ENCODE assay signal across 15 cellular contexts in the genomic region with DNA sequence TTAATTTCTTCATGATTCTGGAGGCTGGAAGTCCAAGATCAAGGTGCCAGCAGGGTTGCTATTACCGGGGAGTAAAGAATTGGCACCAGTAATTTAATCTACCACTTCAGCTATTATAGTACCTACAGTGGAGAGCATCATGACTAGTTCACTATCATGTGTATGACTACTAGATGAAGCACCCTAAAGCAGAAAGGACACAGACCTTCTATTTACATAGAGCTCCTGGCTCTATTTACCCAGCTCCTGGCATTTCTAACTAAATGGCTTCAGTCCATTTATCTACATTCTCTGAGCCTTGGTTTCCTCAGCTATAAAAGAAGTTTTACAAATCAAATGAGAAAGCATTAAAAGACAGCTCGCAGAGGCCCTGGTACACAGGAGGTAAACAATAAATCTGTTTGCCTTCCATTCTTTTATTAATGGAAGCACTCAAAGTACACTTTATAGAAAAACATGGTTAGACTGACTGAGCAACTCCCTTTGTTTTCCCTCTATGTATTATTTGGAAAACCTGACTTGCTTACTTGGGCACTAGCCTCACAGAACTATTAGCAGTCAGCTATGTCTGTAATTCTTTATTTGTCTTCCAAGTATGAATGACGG.
"Had no signal": no experiment of that assay in that cellular context is flagged by ENCODE, and none has a peak within 500 bp of the region (broad histone marks: within the 10 kb centered on the region; RNA-seq: fewer than 3 reads in every experiment).

No MANE protein-coding gene starts in this region.

- DNase-seq: activated B cell treated with CpG ODN at 0.5 μM for 24 hours; activated CD4-positive, alpha-beta memory T cell treated with anti-CD3 and anti-CD28 coated beads for 36 hours; activated CD4-positive, alpha-beta T cell treated with anti-CD3 and anti-CD28 coated beads for 4 hours; activated gamma-delta T cell treated with Interleukin-2 at 50 U/mL for 16 hours; activated T-cell treated with anti-CD3 and anti-CD28 coated beads for 4 hours; adrenal gland; effector CD8-positive, alpha-beta T cell; gastrocnemius medialis; head of caudate nucleus had no signal

- H3K4me1 Mint-ChIP-seq: activated B cell treated with CpG ODN at 0.5 μM for 24 hours, mesothelial cell of epicardium had no signal

- H3K4me1 ChIP-seq: adrenal gland, gastrocnemius medialis had no signal

- H3K27me3 ChIP-seq: adrenal gland, gastrocnemius medialis, tibial nerve had no signal

- H3K27ac Mint-ChIP-seq: activated B cell treated with CpG ODN at 0.5 μM for 24 hours; activated CD4-positive, alpha-beta memory T cell treated with anti-CD3 and anti-CD28 coated beads for 36 hours; activated naive CD4-positive, alpha-beta T cell treated with anti-CD3 and anti-CD28 coated beads, Interleukin-2, amount 50 U/mL, for 72 hours; activated T-helper 1 cell treated with anti-CD3 and anti-CD28 coated beads, Interleukin-12 subunit alpha, Interleukin-12 subunit beta, Interleukin-2, Interleukin-4 antibody, amounts not matched to agents 30 ng/mL and 10 ng/mL and 1 ng/mL, durations not matched to agents 14 hours and 24 hours and 36 hours; mesothelial cell of epicardium; nephron; stimulated activated naive CD8-positive, alpha-beta T cell treated with anti-CD3 and anti-CD28 coated beads, Interleukin-15, Interleukin-2, amounts not matched to agents 100 ng/mL and 50 ng/mL, for 24 hours had no signal

- H3K27ac ChIP-seq: adrenal gland, gastrocnemius medialis, tibial nerve had no signal

- H3K9me3 ChIP-seq: adrenal gland, gastrocnemius medialis, tibial nerve had no signal

- H3K9me3 Mint-ChIP-seq: activated B cell treated with CpG ODN at 0.5 μM for 24 hours; activated CD4-positive, alpha-beta memory T cell treated with anti-CD3 and anti-CD28 coated beads for 36 hours; activated naive CD4-positive, alpha-beta T cell treated with anti-CD3 and anti-CD28 coated beads, Interleukin-2, amount 50 U/mL, for 72 hours; activated T-helper 1 cell treated with anti-CD3 and anti-CD28 coated beads, Interleukin-12 subunit alpha, Interleukin-12 subunit beta, Interleukin-2, Interleukin-4 antibody, amounts not matched to agents 30 ng/mL and 10 ng/mL and 1 ng/mL, durations not matched to agents 14 hours and 24 hours and 36 hours; mesothelial cell of epicardium; nephron; stimulated activated naive CD8-positive, alpha-beta T cell treated with anti-CD3 and anti-CD28 coated beads, Interleukin-15, Interleukin-2, amounts not matched to agents 100 ng/mL and 50 ng/mL, for 24 hours had no signal

- H3K36me3 Mint-ChIP-seq: activated CD4-positive, alpha-beta memory T cell treated with anti-CD3 and anti-CD28 coated beads for 36 hours; activated naive CD4-positive, alpha-beta T cell treated with anti-CD3 and anti-CD28 coated beads, Interleukin-2, amount 50 U/mL, for 72 hours; mesothelial cell of epicardium had no signal

- H3K4me3 Mint-ChIP-seq: activated B cell treated with CpG ODN at 0.5 μM for 24 hours; activated CD4-positive, alpha-beta memory T cell treated with anti-CD3 and anti-CD28 coated beads for 36 hours; activated T-helper 1 cell treated with anti-CD3 and anti-CD28 coated beads, Interleukin-12 subunit alpha, Interleukin-12 subunit beta, Interleukin-2, Interleukin-4 antibody, amounts not matched to agents 30 ng/mL and 10 ng/mL and 1 ng/mL, durations not matched to agents 14 hours and 24 hours and 36 hours; mesothelial cell of epicardium; nephron; stimulated activated naive CD8-positive, alpha-beta T cell treated with anti-CD3 and anti-CD28 coated beads, Interleukin-15, Interleukin-2, amounts not matched to agents 100 ng/mL and 50 ng/mL, for 24 hours had no signal
